ENCODE assay signal across 1 cellular context in genomic region chr12:1007276-1007675, GRCh38.
TF ChIP-seq lines count a peak whose summit lies in the region.

No MANE protein-coding gene starts in this region.

TF ChIP-seq in HEK293, 187 proteins besides CTCF, POLR2A, EP300 and RAD21 (continued from another document and continues in another):
- TF ChIP-seq ZSCAN4 (tag by site-specific recombination; IDR thresholded peaks at IDR 0.05), result peak; percentile 81
- no peak for TF ChIP-seq ZNF140 (tag by site-specific recombination; IDR thresholded peaks at IDR 0.05)
- no peak for TF ChIP-seq ZNF529 (tag by site-specific recombination; IDR thresholded peaks at IDR 0.05; ENCODE audit: insufficient replicate concordance)
- TF ChIP-seq ZNF280D (tag by site-specific recombination; IDR thresholded peaks at IDR 0.05), result no peak
- TF ChIP-seq ZBTB7A (tag by site-specific recombination; IDR thresholded peaks at IDR 0.05; ENCODE audit: low read depth), result no peak
- no peak for TF ChIP-seq ZNF354C (tag by site-specific recombination; IDR thresholded peaks at IDR 0.05; ENCODE audit: borderline replicate concordance, low read depth)
- no peak for TF ChIP-seq ZNF416 (tag by site-specific recombination; IDR thresholded peaks at IDR 0.05)
- TF ChIP-seq ZNF404 (tag by site-specific recombination; IDR thresholded peaks at IDR 0.05), result no peak
- no peak for TF ChIP-seq PRDM2 (tag by site-specific recombination; IDR thresholded peaks at IDR 0.05; ENCODE audit: borderline replicate concordance)
- no peak for TF ChIP-seq ZNF341 (tag by site-specific recombination; IDR thresholded peaks at IDR 0.05; ENCODE audit: low read depth)
- TF ChIP-seq ZNF146 (tag by site-specific recombination; IDR thresholded peaks at IDR 0.05), result no peak
- no peak for TF ChIP-seq ZNF677 (tag by site-specific recombination; IDR thresholded peaks at IDR 0.05)
- no peak for TF ChIP-seq PRDM4 (tag by site-specific recombination; IDR thresholded peaks at IDR 0.05)
- TF ChIP-seq ZSCAN5A (tag by site-specific recombination; IDR thresholded peaks at IDR 0.05), result no peak
- TF ChIP-seq ZNF214 (tag by site-specific recombination; IDR thresholded peaks at IDR 0.05; ENCODE audit: borderline replicate concordance), result no peak
- no peak for TF ChIP-seq SP7 (tag by site-specific recombination; IDR thresholded peaks at IDR 0.05)
- TF ChIP-seq ZNF629 (tag by site-specific recombination; IDR thresholded peaks at IDR 0.05), result no peak
- TF ChIP-seq ZNF169 (tag by site-specific recombination; IDR thresholded peaks at IDR 0.05), result no peak
- TF ChIP-seq ZNF610 (tag by site-specific recombination; IDR thresholded peaks at IDR 0.05; ENCODE audit: borderline replicate concordance), result no peak
- no peak for TF ChIP-seq ZNF10 (tag by site-specific recombination; IDR thresholded peaks at IDR 0.05)
- no peak for TF ChIP-seq ZNF423 (tag by site-specific recombination; IDR thresholded peaks at IDR 0.05)
- TF ChIP-seq PBX3 (CRISPR knock-in tag; IDR thresholded peaks at IDR 0.05), result no peak
- 0 out of 2 replicates have a peak, but pooled peaks have one; percentile 13 for TF ChIP-seq ZXDB (tag by site-specific recombination; IDR thresholded peaks at IDR 0.05)
- TF ChIP-seq SCRT1 (tag by site-specific recombination; IDR thresholded peaks at IDR 0.05; ENCODE audit: borderline replicate concordance), result no peak
- no peak for TF ChIP-seq IKZF3 (tag by site-specific recombination; IDR thresholded peaks at IDR 0.05)
- TF ChIP-seq ZNF449 (tag by site-specific recombination; IDR thresholded peaks at IDR 0.05), result no peak
- TF ChIP-seq ZNF510 (tag by site-specific recombination; IDR thresholded peaks at IDR 0.05; ENCODE audit: insufficient replicate concordance), result no peak
- TF ChIP-seq ZNF76 (tag by site-specific recombination; IDR thresholded peaks at IDR 0.05; ENCODE audit: borderline replicate concordance, low read depth), result no peak
- TF ChIP-seq ZFP69B (tag by site-specific recombination; IDR thresholded peaks at IDR 0.05), result no peak
- TF ChIP-seq PATZ1 (tag by site-specific recombination; IDR thresholded peaks at IDR 0.05), result 0 out of 2 replicates have a peak, but pooled peaks have one; percentile 14
- no peak for TF ChIP-seq YY2 (tag by site-specific recombination; IDR thresholded peaks at IDR 0.05)
- no peak for TF ChIP-seq ZNF488 (tag by site-specific recombination; IDR thresholded peaks at IDR 0.05)
- TF ChIP-seq RBAK (tag by site-specific recombination; IDR thresholded peaks at IDR 0.05), result no peak
- no peak for TF ChIP-seq ZNF623 (tag by site-specific recombination; IDR thresholded peaks at IDR 0.05)
- no peak for TF ChIP-seq ZNF624 (tag by site-specific recombination; IDR thresholded peaks at IDR 0.05)
- no peak for TF ChIP-seq ZNF555 (tag by site-specific recombination; conservative IDR thresholded peaks at IDR 0.05)
- peak; percentile 36; the same call in 1 of the 2 replicates for TF ChIP-seq PRDM1 (tag by site-specific recombination; IDR thresholded peaks at IDR 0.05)
- TF ChIP-seq SCRT2 (tag by site-specific recombination; IDR thresholded peaks at IDR 0.05), result no peak
- TF ChIP-seq ZNF292 (tag by site-specific recombination; IDR thresholded peaks at IDR 0.05; ENCODE audit: borderline replicate concordance, low read depth), result no peak
